In genomic region chr17:5165786-5166559, GRCh38 we compare ENCODE assay signal across 9 cellular contexts. TPM values are rescaled to one million over a fixed set of nuclear protein-coding genes. Genes with fewer than 3 reads are reported as not detected.
DNase-seq lines count a peak whose midpoint lies in the region; FAIRE-seq and TF ChIP-seq lines count a peak whose summit lies in the region.
"Not testable (repeated sequence)": the region's sequence is repeated elsewhere in the genome, so short reads cannot be mapped to it uniquely, and the experiment has no call there.
"Had no signal": no experiment of that assay in that cellular context is flagged by ENCODE, and none has a peak within 500 bp of the region (broad histone marks: within the 10 kb centered on the region; RNA-seq: fewer than 3 reads in every experiment).

No MANE protein-coding gene starts in this region.

- not testable (repeated sequence) for H3K4me3 ChIP-seq in BJ (ENCODE audit: low read depth, low read length); Loucy (ENCODE audit: low read length, poor library complexity, severe bottlenecking); osteoblast (ENCODE audit: insufficient read depth, low read length)

- CTCF ChIA-PET in BJ (lab: Yijun Ruan, JAX), result not testable (repeated sequence)

- H3K9ac ChIP-seq in Loucy (ENCODE audit: low read depth, low read length, poor library complexity, severe bottlenecking), result not testable (repeated sequence)

- peaks cover 14% of the 10 kb centered on the region for H3K4me1 ChIP-seq in Loucy (ENCODE audit: insufficient read depth, low read length, poor library complexity, severe bottlenecking)
- not testable (repeated sequence) for H3K4me1 ChIP-seq in osteoblast (ENCODE audit: insufficient read depth, low read length)

- peak; percentile 77 for DNase-seq in BJ (ENCODE audit: low read depth)
- DNase-seq in GM04503 (ENCODE audit: low read depth), result peak; percentile 54
- peak; percentile 74 for DNase-seq in RCC 7860 (ENCODE audit: low spot score)
- peak; percentile 14 for DNase-seq in astrocyte of the hippocampus (ENCODE audit: low read depth, low spot score)
- peak; percentile 59 for DNase-seq in glomerular visceral epithelial cell (ENCODE audit: extremely low spot score)
- not testable (repeated sequence) for DNase-seq in osteoblast (ENCODE audit: insufficient read length, low spot score, missing footprints)

- H2AFZ ChIP-seq in Loucy (ENCODE audit: low read length) (peak overlapping the region; percentile 73), osteoblast (ENCODE audit: low read length) (peak overlapping the region; percentile 29)

- peak overlapping the region; percentile 44 for H3K4me2 ChIP-seq in Loucy (ENCODE audit: low read depth, low read length, poor library complexity, severe bottlenecking)
- H3K4me2 ChIP-seq in osteoblast (ENCODE audit: insufficient read depth, low read length), result not testable (repeated sequence)

- not testable (repeated sequence) for TF ChIP-seq CTCF in BJ (IDR thresholded peaks at IDR 0.05; ENCODE audit: insufficient read depth, low read depth, low read length); Loucy (conservative IDR thresholded peaks at IDR 0.05; ENCODE audit: low read length); osteoblast (IDR thresholded peaks at IDR 0.05; ENCODE audit: extremely low read depth, low read depth, low read length)

- not testable (repeated sequence) for H3K36me3 ChIP-seq in BJ (ENCODE audit: control insufficient read depth, insufficient read depth, low read length); Loucy (ENCODE audit: insufficient read depth, low read length); osteoblast (ENCODE audit: insufficient read depth, low read length)

- H3K27ac ChIP-seq in osteoblast (ENCODE audit: low read depth, low read length), result peak overlapping the region; percentile 51

- H3K79me2 ChIP-seq in Loucy (ENCODE audit: insufficient read depth, low read length); osteoblast (ENCODE audit: insufficient read depth, low read length): not testable (repeated sequence)

- H3K9me3 ChIP-seq in Loucy (ENCODE audit: insufficient read depth, low read depth, low read length); osteoblast (ENCODE audit: low read depth, low read length): not testable (repeated sequence)

- not testable (repeated sequence) for H3K27me3 ChIP-seq in BJ (ENCODE audit: control insufficient read depth, insufficient read depth, low read length); Loucy (ENCODE audit: insufficient read depth, low read length, poor library complexity, severe bottlenecking); osteoblast (ENCODE audit: insufficient read depth, low read length)

- FAIRE-seq in RCC 7860 (lab: Jason Lieb, UNC), result peak; percentile 99

- H4K20me1 ChIP-seq in Loucy (ENCODE audit: insufficient read depth, low read length, poor library complexity, severe bottlenecking); osteoblast (ENCODE audit: insufficient read depth, low read length): not testable (repeated sequence)

- H3K9me2 ChIP-seq in Loucy (replicated peaks; ENCODE audit: low read depth, low read length), result not testable (repeated sequence)

- H3F3A ChIP-seq in Loucy (ENCODE audit: low read depth), result not testable (repeated sequence)

- POLR2A ChIA-PET in BJ (lab: Charles Lee), result not testable (repeated sequence)

RNA-seq across cellular contexts. Expression of gene ZNF594, which starts 25.7 kb away (rescaled TPM):
- 3.1 and 4.1 TPM in 2 replicates for polyA plus RNA-seq in BJ (2011; rRNA removed)
- polyA minus RNA-seq in BJ (2011; rRNA and poly(A)+ RNA removed), result 2.4 and 2.6 TPM in 2 replicates
- total RNA-seq in osteoblast, result 8.7 and 11.5 TPM in 2 replicates

RNA-seq across cellular contexts. Expression of gene USP6, which starts 50.1 kb away (rescaled TPM):
- polyA plus RNA-seq in BJ (2011; rRNA removed), result 0.01 TPM in 1 of 2 replicates, not detected in the other
- under 0.01 TPM in 1 of 2 replicates, not detected in the other for polyA minus RNA-seq in BJ (2011; rRNA and poly(A)+ RNA removed)
- not detected in 2 replicates for total RNA-seq in osteoblast
- total RNA-seq: glomerular endothelial cell, MCF 10A had no signal

RNA-seq across cellular contexts. Expression of gene ZNF232, which starts 54.3 kb away (rescaled TPM):
- 3.1 and 4.4 TPM in 2 replicates for polyA plus RNA-seq in BJ (2011; rRNA removed)
- 1.2 and 3.8 TPM in 2 replicates for polyA minus RNA-seq in BJ (2011; rRNA and poly(A)+ RNA removed)
- 8.0 and 8.3 TPM in 2 replicates for total RNA-seq in osteoblast
